27 cellular contexts compared by ENCODE assay signal in genomic region chr2:158662406-158662805, GRCh38.
"Had no signal": no experiment of that assay in that cellular context is flagged by ENCODE, and none has a peak within 500 bp of the region (broad histone marks: within the 10 kb centered on the region; RNA-seq: fewer than 3 reads in every experiment).

No MANE protein-coding gene starts in this region.

- H3K4me3 ChIP-seq: stomach, suprapubic skin, testis, thoracic aorta, thyroid gland, tibial artery, tibial nerve, transverse colon, upper lobe of left lung, upper lobe of right lung, uterus, vagina had no signal

- ATAC-seq: stimulated activated effector memory CD8-positive, alpha-beta T cell treated with anti-CD3 and anti-CD28 coated beads, Interleukin-12 subunit alpha, Interleukin-12 subunit beta, amount 100 ng/mL, for 72 hours; stimulated activated memory B cell treated with anti-CD40 and anti-IgM and Interleukin-4, amounts not matched to agents 10 μg/mL and 1 μg/mL and 100 μg/mL, for 72 hours; stimulated activated naive B cell treated with anti-CD40 and anti-IgM and Interleukin-4, amounts not matched to agents 10 μg/mL and 1 μg/mL and 100 μg/mL, for 72 hours; stimulated activated naive CD8-positive, alpha-beta T cell treated with anti-CD3 and anti-CD28 coated beads, Interleukin-15, amount 100 ng/mL, for 72 hours; stimulated activated naive CD8-positive, alpha-beta T cell treated with anti-CD3 and anti-CD28 coated beads, Interleukin-15, Interleukin-2, amounts not matched to agents 100 U/mL and 50 U/mL, for 24 hours had no signal

- H3K36me3 ChIP-seq: uterus had no signal

- H3K9me3 ChIP-seq: stomach, suprapubic skin, testis, thoracic aorta, thyroid gland, tibial artery, tibial nerve, transverse colon, upper lobe of left lung, upper lobe of right lung, uterus, vagina had no signal

- H3K27ac ChIP-seq: stomach, suprapubic skin, testis, thoracic aorta, tibial artery, tibial nerve, transverse colon, upper lobe of left lung, upper lobe of right lung, uterus, vagina had no signal

- DNase-seq: stimulated activated CD4-positive, alpha-beta T cell treated with anti-CD3 and anti-CD28 coated beads, Interleukin-2, amount 100 ng/mL, for 48 hours; stimulated activated CD4-positive, alpha-beta T cell treated with anti-CD3 and anti-CD28 coated beads, Interleukin-4, amount 100 ng/mL, for 1 hour; stimulated activated CD4-positive, alpha-beta T cell treated with anti-CD3 and anti-CD28 coated beads, Interleukin-4, amount 100 ng/mL, for 24 hours; stimulated activated CD4-positive, alpha-beta T cell treated with anti-CD3 and anti-CD28 coated beads, Interleukin-4, amount 100 ng/mL, for 4 hours; stimulated activated CD8-positive, alpha-beta memory T cell treated with anti-CD3 and anti-CD28 coated beads, Interleukin-4, amount 100 ng/mL, for 48 hours; stimulated activated naive B cell treated with anti-CD40 and anti-IgM and Interleukin-4, amounts not matched to agents 10 μg/mL and 1 μg/mL and 100 μg/mL, for 72 hours; stimulated activated naive CD4-positive, alpha-beta T cell; stimulated activated naive CD4-positive, alpha-beta T cell treated with Interleukin-2 at 50 U/mL for 16 hours; stimulated activated naive CD8-positive, alpha-beta T cell treated with anti-CD3 and anti-CD28 coated beads, Interleukin-15, amount 100 ng/mL, for 72 hours; stimulated activated naive CD8-positive, alpha-beta T cell treated with anti-CD3 and anti-CD28 coated beads, Interleukin-15, Interleukin-2, amounts not matched to agents 100 U/mL and 50 U/mL, for 24 hours; stomach; substantia nigra; testis; thyroid gland; tibial artery; transverse colon; trophoblast cell; upper lobe of left lung; upper lobe of right lung; uterus had no signal

- H3K4me1 ChIP-seq: stomach, suprapubic skin, testis, tibial artery, transverse colon, uterus had no signal

- H3K27me3 ChIP-seq: stomach, suprapubic skin, testis, thyroid gland, tibial artery, tibial nerve, transverse colon, upper lobe of left lung, upper lobe of right lung, uterus, vagina had no signal

- FAIRE-seq: urothelium cell line had no signal
